1 cellular context compared by ENCODE assay signal in the genomic region with DNA sequence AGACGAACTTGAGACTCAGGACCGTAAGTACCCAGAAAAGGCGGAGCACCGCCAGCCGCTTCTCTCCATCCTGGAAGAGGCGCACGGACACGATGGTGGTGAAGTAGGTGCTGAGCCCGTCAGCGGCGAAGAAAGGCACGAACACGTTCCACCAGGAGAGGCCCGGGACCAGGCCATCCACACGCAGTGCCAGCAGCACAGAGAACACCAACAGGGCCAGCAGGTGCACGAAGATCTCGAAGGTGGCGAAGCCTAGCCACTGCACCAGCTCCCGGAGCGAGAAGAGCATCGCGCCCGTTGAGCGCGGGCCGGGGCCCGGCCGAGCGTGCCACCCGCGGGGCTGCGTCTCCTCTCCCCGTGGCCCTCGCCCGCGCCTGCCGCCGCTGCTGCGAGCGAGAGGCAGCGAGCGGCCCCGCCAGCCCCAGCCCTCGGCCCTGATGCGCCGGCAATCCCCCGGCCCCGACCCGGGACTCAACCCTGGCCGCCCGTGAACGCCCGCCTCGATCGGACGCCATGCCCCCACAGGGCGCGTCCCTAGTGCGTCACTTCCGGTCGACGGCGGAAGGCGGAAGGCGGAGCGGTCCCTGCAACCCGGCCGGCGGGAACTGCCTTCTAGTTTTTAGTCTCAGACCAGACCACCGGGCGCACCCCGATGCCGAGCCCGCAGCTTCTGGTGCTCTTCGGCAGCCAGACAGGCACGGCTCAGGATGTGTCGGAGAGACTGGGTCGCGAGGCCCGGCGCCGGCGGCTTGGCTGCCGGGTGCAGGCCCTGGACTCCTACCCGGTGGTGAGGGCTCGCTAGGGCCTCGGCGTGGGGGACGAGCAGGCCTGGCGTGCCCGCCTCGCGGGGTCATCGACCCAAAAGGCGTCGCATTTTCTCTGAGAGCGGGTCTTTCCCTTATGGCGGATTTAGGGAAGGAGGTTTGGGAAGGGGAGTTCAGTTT.
TF ChIP-seq lines count a peak whose summit lies in the region.

TSS of gene NDOR1 (plus strand) at position 575 of the 944 bp plus-strand sequence. CDS start at position 653, 78 bp downstream.
A gene with protein sequence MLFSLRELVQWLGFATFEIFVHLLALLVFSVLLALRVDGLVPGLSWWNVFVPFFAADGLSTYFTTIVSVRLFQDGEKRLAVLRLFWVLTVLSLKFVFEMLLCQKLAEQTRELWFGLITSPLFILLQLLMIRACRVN (minus strand): TSS at position 523 of the 944 bp plus-strand sequence. CDS start 234 bp downstream, at position 289.

TF ChIP-seq in GM12878, 131 proteins besides CTCF, POLR2A, EP300 and RAD21 (continued from another document and continues in another):
- TF ChIP-seq REST (IDR thresholded peaks at IDR 0.05; ENCODE audit: low read depth, low read length) (no peak), FOXK2 (IDR thresholded peaks at IDR 0.05) (no peak), TCF7 (IDR thresholded peaks at IDR 0.05; ENCODE audit: borderline replicate concordance) (no peak), TCF12 (IDR thresholded peaks at IDR 0.05; ENCODE audit: low read depth, low read length) (0 out of 2 replicates have a peak, but pooled peaks have one; percentile 47), POLR2AphosphoS5 (IDR thresholded peaks at IDR 0.05; ENCODE audit: low read length) (peak; percentile 84; the same call in 1 of the 2 replicates), ZNF207 (IDR thresholded peaks at IDR 0.05; ENCODE audit: borderline replicate concordance) (peak; percentile 93), CEBPB (IDR thresholded peaks at IDR 0.05; ENCODE audit: borderline replicate concordance in 1 of 2, low read depth in 2 of 2, low read length in 2 of 2) (no peak), ELK1 (IDR thresholded peaks at IDR 0.05; ENCODE audit: low read depth, low read length) (peak; percentile 94), TARDBP (IDR thresholded peaks at IDR 0.05; ENCODE audit: borderline replicate concordance) (peak; percentile 64; the same call in 1 of the 2 replicates), WRNIP1 (IDR thresholded peaks at IDR 0.05; ENCODE audit: borderline replicate concordance, low read depth, low read length) (no peak), BRCA1 (IDR thresholded peaks at IDR 0.05; ENCODE audit: low read depth, low read length) (no peak), HCFC1 (IDR thresholded peaks at IDR 0.05; ENCODE audit: low read length) (peak; percentile 82), SIX5 (IDR thresholded peaks at IDR 0.05; ENCODE audit: low read depth, low read length, severe bottlenecking) (peak; percentile 67), MEF2B (IDR thresholded peaks at IDR 0.05; ENCODE audit: partially characterized antibody, poor library complexity, severe bottlenecking) (no peak), NFXL1 (IDR thresholded peaks at IDR 0.05; ENCODE audit: borderline replicate concordance) (no peak), E2F8 (IDR thresholded peaks at IDR 0.05; ENCODE audit: low read depth, partially characterized antibody) (peak; percentile 92), MLLT1 (IDR thresholded peaks at IDR 0.05) (no peak), SREBF1 (IDR thresholded peaks at IDR 0.05; ENCODE audit: low read length) (no peak), KAT2A (conservative IDR thresholded peaks at IDR 0.05; ENCODE audit: control insufficient read depth, low read depth, low read length) (no peak), ZSCAN29 (IDR thresholded peaks at IDR 0.05) (peak; percentile 60; the same call in 1 of the 2 replicates), CREM (IDR thresholded peaks at IDR 0.05; ENCODE audit: low read depth) (peak; percentile 99), DPF2 (IDR thresholded peaks at IDR 0.05) (peak; percentile 82), SMARCA5 (IDR thresholded peaks at IDR 0.05) (peak; percentile 69; the same call in 1 of the 2 replicates), BHLHE40 (IDR thresholded peaks at IDR 0.05; ENCODE audit: borderline replicate concordance in 1 of 2, low read depth in 2 of 2, low read length in 1 of 2) (peak; percentile 11 to 76; a peak in 2 of 4 replicates), HDAC2 (IDR thresholded peaks at IDR 0.05) (no peak)
- TF ChIP-seq, protein P1, sequence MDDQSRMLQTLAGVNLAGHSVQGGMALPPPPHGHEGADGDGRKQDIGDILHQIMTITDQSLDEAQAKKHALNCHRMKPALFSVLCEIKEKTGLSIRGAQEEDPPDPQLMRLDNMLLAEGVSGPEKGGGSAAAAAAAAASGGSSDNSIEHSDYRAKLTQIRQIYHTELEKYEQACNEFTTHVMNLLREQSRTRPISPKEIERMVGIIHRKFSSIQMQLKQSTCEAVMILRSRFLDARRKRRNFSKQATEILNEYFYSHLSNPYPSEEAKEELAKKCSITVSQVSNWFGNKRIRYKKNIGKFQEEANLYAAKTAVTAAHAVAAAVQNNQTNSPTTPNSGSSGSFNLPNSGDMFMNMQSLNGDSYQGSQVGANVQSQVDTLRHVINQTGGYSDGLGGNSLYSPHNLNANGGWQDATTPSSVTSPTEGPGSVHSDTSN (IDR thresholded peaks at IDR 0.05; ENCODE audit: insufficient replicate concordance, low read depth, low read length) = no peak
- TF ChIP-seq, protein P2, sequence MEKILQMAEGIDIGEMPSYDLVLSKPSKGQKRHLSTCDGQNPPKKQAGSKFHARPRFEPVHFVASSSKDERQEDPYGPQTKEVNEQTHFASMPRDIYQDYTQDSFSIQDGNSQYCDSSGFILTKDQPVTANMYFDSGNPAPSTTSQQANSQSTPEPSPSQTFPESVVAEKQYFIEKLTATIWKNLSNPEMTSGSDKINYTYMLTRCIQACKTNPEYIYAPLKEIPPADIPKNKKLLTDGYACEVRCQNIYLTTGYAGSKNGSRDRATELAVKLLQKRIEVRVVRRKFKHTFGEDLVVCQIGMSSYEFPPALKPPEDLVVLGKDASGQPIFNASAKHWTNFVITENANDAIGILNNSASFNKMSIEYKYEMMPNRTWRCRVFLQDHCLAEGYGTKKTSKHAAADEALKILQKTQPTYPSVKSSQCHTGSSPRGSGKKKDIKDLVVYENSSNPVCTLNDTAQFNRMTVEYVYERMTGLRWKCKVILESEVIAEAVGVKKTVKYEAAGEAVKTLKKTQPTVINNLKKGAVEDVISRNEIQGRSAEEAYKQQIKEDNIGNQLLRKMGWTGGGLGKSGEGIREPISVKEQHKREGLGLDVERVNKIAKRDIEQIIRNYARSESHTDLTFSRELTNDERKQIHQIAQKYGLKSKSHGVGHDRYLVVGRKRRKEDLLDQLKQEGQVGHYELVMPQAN (conservative IDR thresholded peaks at IDR 0.05) = peak; percentile 96
- TF ChIP-seq, protein P3, sequence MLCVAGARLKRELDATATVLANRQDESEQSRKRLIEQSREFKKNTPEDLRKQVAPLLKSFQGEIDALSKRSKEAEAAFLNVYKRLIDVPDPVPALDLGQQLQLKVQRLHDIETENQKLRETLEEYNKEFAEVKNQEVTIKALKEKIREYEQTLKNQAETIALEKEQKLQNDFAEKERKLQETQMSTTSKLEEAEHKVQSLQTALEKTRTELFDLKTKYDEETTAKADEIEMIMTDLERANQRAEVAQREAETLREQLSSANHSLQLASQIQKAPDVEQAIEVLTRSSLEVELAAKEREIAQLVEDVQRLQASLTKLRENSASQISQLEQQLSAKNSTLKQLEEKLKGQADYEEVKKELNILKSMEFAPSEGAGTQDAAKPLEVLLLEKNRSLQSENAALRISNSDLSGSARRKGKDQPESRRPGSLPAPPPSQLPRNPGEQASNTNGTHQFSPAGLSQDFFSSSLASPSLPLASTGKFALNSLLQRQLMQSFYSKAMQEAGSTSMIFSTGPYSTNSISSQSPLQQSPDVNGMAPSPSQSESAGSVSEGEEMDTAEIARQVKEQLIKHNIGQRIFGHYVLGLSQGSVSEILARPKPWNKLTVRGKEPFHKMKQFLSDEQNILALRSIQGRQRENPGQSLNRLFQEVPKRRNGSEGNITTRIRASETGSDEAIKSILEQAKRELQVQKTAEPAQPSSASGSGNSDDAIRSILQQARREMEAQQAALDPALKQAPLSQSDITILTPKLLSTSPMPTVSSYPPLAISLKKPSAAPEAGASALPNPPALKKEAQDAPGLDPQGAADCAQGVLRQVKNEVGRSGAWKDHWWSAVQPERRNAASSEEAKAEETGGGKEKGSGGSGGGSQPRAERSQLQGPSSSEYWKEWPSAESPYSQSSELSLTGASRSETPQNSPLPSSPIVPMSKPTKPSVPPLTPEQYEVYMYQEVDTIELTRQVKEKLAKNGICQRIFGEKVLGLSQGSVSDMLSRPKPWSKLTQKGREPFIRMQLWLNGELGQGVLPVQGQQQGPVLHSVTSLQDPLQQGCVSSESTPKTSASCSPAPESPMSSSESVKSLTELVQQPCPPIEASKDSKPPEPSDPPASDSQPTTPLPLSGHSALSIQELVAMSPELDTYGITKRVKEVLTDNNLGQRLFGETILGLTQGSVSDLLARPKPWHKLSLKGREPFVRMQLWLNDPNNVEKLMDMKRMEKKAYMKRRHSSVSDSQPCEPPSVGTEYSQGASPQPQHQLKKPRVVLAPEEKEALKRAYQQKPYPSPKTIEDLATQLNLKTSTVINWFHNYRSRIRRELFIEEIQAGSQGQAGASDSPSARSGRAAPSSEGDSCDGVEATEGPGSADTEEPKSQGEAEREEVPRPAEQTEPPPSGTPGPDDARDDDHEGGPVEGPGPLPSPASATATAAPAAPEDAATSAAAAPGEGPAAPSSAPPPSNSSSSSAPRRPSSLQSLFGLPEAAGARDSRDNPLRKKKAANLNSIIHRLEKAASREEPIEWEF (IDR thresholded peaks at IDR 0.05; ENCODE audit: insufficient replicate concordance, low read depth, low read length) = no peak
- TF ChIP-seq, protein P4, sequence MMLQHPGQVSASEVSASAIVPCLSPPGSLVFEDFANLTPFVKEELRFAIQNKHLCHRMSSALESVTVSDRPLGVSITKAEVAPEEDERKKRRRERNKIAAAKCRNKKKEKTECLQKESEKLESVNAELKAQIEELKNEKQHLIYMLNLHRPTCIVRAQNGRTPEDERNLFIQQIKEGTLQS (IDR thresholded peaks at IDR 0.05; ENCODE audit: borderline replicate concordance, extremely low read depth, low read depth, low read length) = peak; percentile 79; the same call in 1 of the 2 replicates
